Comparison of ENCODE assay signal across 1 cellular context in genomic region chr3:106827515-106828213, GRCh38.
TF ChIP-seq lines count a peak whose summit lies in the region.

No MANE protein-coding gene starts in this region.

TF ChIP-seq in WTC11, 78 proteins besides CTCF, POLR2A, EP300 and RAD21 (continued from another document):
- TF ChIP-seq AFF4 (CRISPR knock-in tag; IDR thresholded peaks at IDR 0.05; ENCODE audit: borderline replicate concordance) (no peak), ESRRA (CRISPR knock-in tag; IDR thresholded peaks at IDR 0.05; ENCODE audit: borderline replicate concordance) (no peak), USF2 (CRISPR knock-in tag; IDR thresholded peaks at IDR 0.05) (no peak)
